In the genomic region with DNA sequence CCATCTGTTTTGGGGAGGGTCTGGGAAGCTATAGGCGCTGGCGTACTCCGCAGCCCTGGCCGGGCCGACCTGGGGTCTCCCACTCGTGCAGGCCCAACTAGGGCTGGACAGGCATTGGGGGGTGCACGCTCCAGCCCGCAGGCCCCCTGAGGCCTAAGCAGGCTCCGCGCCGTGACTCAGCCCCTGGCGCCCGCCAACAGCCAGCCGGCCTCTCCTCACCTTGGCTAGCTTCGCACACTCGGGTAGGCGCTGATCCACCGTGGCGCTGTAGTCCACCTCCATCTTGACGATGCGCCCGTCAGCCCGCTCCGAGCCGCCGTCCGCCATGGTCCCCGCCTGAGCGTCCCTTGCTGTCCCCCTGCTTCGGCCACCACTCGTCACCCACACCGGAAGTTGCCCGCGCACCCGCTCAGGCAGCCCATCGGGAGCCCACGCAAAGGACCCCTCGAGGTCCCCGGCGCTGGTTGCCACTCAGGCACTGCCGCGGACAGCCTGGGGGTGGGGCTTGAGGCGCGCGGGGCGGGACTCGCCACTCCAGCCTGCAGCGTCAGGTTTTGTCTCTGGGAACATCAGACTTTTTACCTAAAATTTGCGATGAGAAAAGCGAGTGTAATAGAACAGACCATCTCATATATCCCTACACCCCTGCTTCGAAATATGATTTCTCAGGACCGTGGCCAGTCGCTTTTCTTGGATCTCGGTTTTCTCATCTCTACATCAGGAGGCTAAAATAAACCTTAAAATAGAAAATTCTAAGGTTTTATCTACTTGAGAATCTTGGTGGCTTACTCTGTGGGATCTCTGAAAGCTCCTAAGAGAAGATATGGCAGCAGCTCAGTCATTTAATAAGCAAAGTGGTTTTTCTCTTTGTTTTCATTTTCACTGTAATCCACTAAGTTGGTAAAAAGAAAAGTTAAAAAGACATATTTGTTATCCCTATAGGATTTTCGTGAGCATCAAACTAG, we compare ENCODE assay signal across 8 cellular contexts. TPM values are rescaled to one million over a fixed set of nuclear protein-coding genes. Genes with fewer than 3 reads are reported as not detected.
DNase-seq lines count a peak whose midpoint lies in the region; ATAC-seq lines count a peak whose summit lies in the region.

Gene PSMD12, minus strand, starts transcription at position 385 of the 965 bp plus-strand sequence. Its CDS starts 58 bp downstream, at position 327.

- DNase-seq in Ammon's horn (ENCODE audit: low spot score) = peak; percentile 96
- DNase-seq in NCI-H446 treated with DMSO at 0.1 percent for 48 hours (lab: John Stamatoyannopoulos, UW) = peak; percentile 76
- DNase-seq in activated CD4-positive, alpha-beta T cell treated with anti-CD3 and anti-CD28 coated beads for 1 hour = peak; percentile 90
- peak; percentile 95 for DNase-seq in cerebellum (ENCODE audit: low spot score)
- DNase-seq in kidney glomerular epithelial cell (lab: John Stamatoyannopoulos, UW) = peak; percentile 65
- DNase-seq in stimulated activated CD4-positive, alpha-beta T cell treated with anti-CD3 and anti-CD28 coated beads, Interleukin-1b, Interleukin-23, amount 100 ng/mL, for 1 hour (ENCODE audit: low read depth in 2 of 2) = peak; percentile 83 to 94

- ATAC-seq in GM19043 (IDR thresholded peaks at IDR 0.05; ENCODE audit: low read depth, unreplicated experiment) (peak; percentile 78), HG03342 (IDR thresholded peaks at IDR 0.05; ENCODE audit: unreplicated experiment) (peak; percentile 85)

RNA-seq across cellular contexts. Expression of gene PSMD12, which starts in this region (rescaled TPM):
- total RNA-seq in cerebellum = 45.5 TPM

Comparison
In these comparisons a context has a peak if more than half of its experiments do, and no peak if none do; other contexts are left out.
1. Peak in every context shown above with its lines: DNase-seq and ATAC-seq.